ENCODE assay signal across 12 cellular contexts in genomic region chr6:46216879-46217278, GRCh38. TPM values are rescaled to one million over a fixed set of nuclear protein-coding genes. Genes with fewer than 3 reads are reported as not detected.
"Had no signal": no experiment of that assay in that cellular context is flagged by ENCODE, and none has a peak within 500 bp of the region (broad histone marks: within the 10 kb centered on the region; RNA-seq: fewer than 3 reads in every experiment).

No MANE protein-coding gene starts in this region.

- H3K9me3 ChIP-seq: uterus had no signal

- H3K27me3 ChIP-seq: uterus had no signal

- H3K27ac ChIP-seq: SK-N-MC, VCaP had no signal

- DNase-seq: activated CD4-positive, alpha-beta memory T cell treated with anti-CD3 and anti-CD28 coated beads, Interleukin-2, amount 10 ng/mL, durations not matched to agents 7 days and 5 days; activated CD8-positive, alpha-beta memory T cell treated with anti-CD3 and anti-CD28 coated beads, Interleukin-2, amount 50 U/mL, for 4 hours; activated naive CD4-positive, alpha-beta T cell treated with Interleukin-2 at 50 U/mL for 16 hours; amniotic stem cell; foreskin melanocyte; kidney; nephron progenitor cell; T-helper 1 cell; uterus had no signal

- H3K4me3 ChIP-seq: SK-N-MC, uterus had no signal

- H3K9me3 Mint-ChIP-seq: activated CD4-positive, alpha-beta memory T cell treated with anti-CD3 and anti-CD28 coated beads, Interleukin-2, amount 10 ng/mL, durations not matched to agents 7 days and 5 days had no signal

- H3K27ac Mint-ChIP-seq: activated CD4-positive, alpha-beta memory T cell treated with anti-CD3 and anti-CD28 coated beads, Interleukin-2, amount 10 ng/mL, durations not matched to agents 7 days and 5 days; activated CD4-positive, alpha-beta T cell treated with anti-CD3 and anti-CD28 coated beads for 36 hours; nephron progenitor cell had no signal

- H3K4me3 Mint-ChIP-seq: activated CD4-positive, alpha-beta memory T cell treated with anti-CD3 and anti-CD28 coated beads, Interleukin-2, amount 10 ng/mL, durations not matched to agents 7 days and 5 days; activated CD4-positive, alpha-beta T cell treated with anti-CD3 and anti-CD28 coated beads for 36 hours; nephron progenitor cell had no signal

- H3K27me3 Mint-ChIP-seq: activated CD4-positive, alpha-beta T cell treated with anti-CD3 and anti-CD28 coated beads for 36 hours had no signal

- H3K4me1 ChIP-seq: uterus had no signal

- H3K36me3 ChIP-seq: uterus had no signal

RNA-seq across cellular contexts. Expression of gene ENPP5, which starts 46.1 kb away (rescaled TPM):
- total RNA-seq: activated CD4-positive, alpha-beta memory T cell treated with anti-CD3 and anti-CD28 coated beads, Interleukin-2, amount 10 ng/mL, durations not matched to agents 7 days and 5 days had no signal
